In the genomic region with DNA sequence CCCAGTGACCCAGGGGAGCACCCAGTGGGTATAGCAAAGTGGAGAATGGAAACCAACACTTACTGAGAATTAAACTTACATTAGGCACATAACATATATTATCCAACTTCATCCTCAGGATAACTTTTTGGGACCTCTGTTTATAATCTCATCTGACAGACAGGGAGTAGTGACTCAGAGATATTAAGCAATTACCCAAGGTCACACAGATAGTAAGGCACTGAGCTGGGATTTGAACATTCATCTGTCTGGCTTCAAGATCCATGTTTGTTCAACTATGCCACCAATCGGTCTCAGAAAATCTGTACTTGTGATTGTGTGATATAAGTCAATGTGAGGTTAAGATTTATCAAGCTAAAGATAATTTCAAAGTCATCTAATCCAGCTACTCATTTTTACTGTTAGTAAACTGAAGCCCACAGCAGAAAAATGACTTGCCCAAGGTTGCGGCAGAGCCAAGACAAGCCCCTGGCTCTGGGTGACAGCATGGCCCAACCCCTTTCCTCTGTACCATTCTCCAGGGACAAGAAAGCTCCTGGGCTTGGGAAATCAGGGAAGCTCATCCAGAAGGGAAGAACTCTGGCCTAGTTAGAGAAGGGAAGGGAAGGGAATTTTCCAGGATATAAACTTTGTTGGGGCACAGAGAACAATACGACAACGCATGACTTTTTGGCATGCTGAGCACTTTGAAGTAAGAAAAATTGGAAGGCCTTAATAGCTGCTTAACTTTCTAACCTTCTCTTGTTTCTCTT, we compare ENCODE assay signal across 1 cellular context.
TF ChIP-seq lines count a peak whose summit lies in the region.

No MANE protein-coding gene starts in this region.

TF ChIP-seq in IMR-90, 13 proteins besides CTCF, POLR2A, EP300 and RAD21 (continued from another document):
- TF ChIP-seq, protein P1, sequence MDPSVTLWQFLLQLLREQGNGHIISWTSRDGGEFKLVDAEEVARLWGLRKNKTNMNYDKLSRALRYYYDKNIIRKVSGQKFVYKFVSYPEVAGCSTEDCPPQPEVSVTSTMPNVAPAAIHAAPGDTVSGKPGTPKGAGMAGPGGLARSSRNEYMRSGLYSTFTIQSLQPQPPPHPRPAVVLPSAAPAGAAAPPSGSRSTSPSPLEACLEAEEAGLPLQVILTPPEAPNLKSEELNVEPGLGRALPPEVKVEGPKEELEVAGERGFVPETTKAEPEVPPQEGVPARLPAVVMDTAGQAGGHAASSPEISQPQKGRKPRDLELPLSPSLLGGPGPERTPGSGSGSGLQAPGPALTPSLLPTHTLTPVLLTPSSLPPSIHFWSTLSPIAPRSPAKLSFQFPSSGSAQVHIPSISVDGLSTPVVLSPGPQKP (IDR thresholded peaks at IDR 0.05; ENCODE audit: borderline replicate concordance, low read depth, low read length): no peak
- TF ChIP-seq SMC3 (IDR thresholded peaks at IDR 0.05; ENCODE audit: low read depth, low read length) (no peak), FOS (IDR thresholded peaks at IDR 0.05; ENCODE audit: low read depth, low read length) (peak; percentile 73; the same call in 1 of the 2 replicates)
- TF ChIP-seq, protein P2, sequence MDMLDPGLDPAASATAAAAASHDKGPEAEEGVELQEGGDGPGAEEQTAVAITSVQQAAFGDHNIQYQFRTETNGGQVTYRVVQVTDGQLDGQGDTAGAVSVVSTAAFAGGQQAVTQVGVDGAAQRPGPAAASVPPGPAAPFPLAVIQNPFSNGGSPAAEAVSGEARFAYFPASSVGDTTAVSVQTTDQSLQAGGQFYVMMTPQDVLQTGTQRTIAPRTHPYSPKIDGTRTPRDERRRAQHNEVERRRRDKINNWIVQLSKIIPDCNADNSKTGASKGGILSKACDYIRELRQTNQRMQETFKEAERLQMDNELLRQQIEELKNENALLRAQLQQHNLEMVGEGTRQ (IDR thresholded peaks at IDR 0.05; ENCODE audit: low read depth, low read length): no peak
